In genomic region chr7:2555121-2556052, GRCh38 we compare ENCODE assay signal across 8 cellular contexts. TPM values are rescaled to one million over a fixed set of nuclear protein-coding genes. Genes with fewer than 3 reads are reported as not detected.
DNase-seq lines count a peak whose midpoint lies in the region; ATAC-seq, FAIRE-seq and TF ChIP-seq lines count a peak whose summit lies in the region.

Gene BRAT1 (minus strand): TSS chr7:2555524. CDS start chr7:2554431, 1,093 bp downstream.

- peak; percentile 78 for FAIRE-seq in GM19239 (lab: Jason Lieb, UNC)

- peak; percentile 23 for TF ChIP-seq CTCF in colonic mucosa (IDR thresholded peaks at IDR 0.05)

- peaks cover 16% of the 10 kb centered on the region; the same call in 1 of the 2 replicates for H4K20me1 ChIP-seq in BLaER1

- H3K27ac ChIP-seq in BLaER1: peak within 1 kb of the TSS; percentile 100
- peak within 1 kb of the TSS; percentile 98 for H3K27ac ChIP-seq in colonic mucosa

- H3K36me3 ChIP-seq in BLaER1 (peaks cover 31% of the 10 kb centered on the region), colonic mucosa (no peaks in the 10 kb centered on the region)

- peak within 1 kb of the TSS; percentile 100 for H3K4me2 ChIP-seq in BLaER1

- ATAC-seq in HG03460 (IDR thresholded peaks at IDR 0.05; ENCODE audit: unreplicated experiment) (peak; percentile 69), left colon (peak; percentile 82)

- H3K9me3 ChIP-seq in BLaER1 (no peaks in the 10 kb centered on the region), colonic mucosa (no peaks in the 10 kb centered on the region)

- H3K27me3 ChIP-seq in BLaER1: no peaks in the 10 kb centered on the region
- no peaks in the 10 kb centered on the region for H3K27me3 ChIP-seq in colonic mucosa

- H3K9ac ChIP-seq in BLaER1 (peak within 1 kb of the TSS; percentile 100), colonic mucosa (ENCODE audit: low read depth in 2 of 2, low read length in 2 of 2) (peak within 1 kb of the TSS; percentile 70 to 98)

- DNase-seq in GM19239 (ENCODE audit: insufficient read length, low spot score) (peak; percentile 91), NCI-H524 treated with DMSO at 0.1 percent for 48 hours (lab: John Stamatoyannopoulos, UW) (peak; percentile 74), colonic mucosa (peak; percentile 98), left colon (peak; percentile 96 to 100)
- DNase-seq in activated CD4-positive, alpha-beta T cell treated with anti-CD3 and anti-CD28 coated beads for 48 hours: peak; percentile 98
- DNase-seq in stimulated activated CD4-positive, alpha-beta T cell treated with anti-CD3 and anti-CD28 coated beads, Interleukin-1b, Interleukin-23, amount 100 ng/mL, for 48 hours: peak; percentile 95

- intact Hi-C loops in colonic mucosa (cut with DNase I): no loop called here
- intact Hi-C loops in left colon (cut with DNase I, micrococcal nuclease): no loop called here

- H3K4me1 ChIP-seq in BLaER1: peaks cover 80% of the 10 kb centered on the region
- H3K4me1 ChIP-seq in colonic mucosa: peaks cover 15% of the 10 kb centered on the region

- H3K4me3 ChIP-seq in BLaER1 (peak within 1 kb of the TSS; percentile 74), colonic mucosa (peak within 1 kb of the TSS; percentile 95)

RNA-seq across cellular contexts. Expression of gene BRAT1, which starts in this region (rescaled TPM):
- 10 to 100 TPM; 19.3 to 40.0 TPM for total RNA-seq in colonic mucosa
- 10 to 100 TPM; 21.8 to 21.9 TPM for total RNA-seq in left colon

Comparison
In these comparisons a context has a peak if more than half of its experiments do, and no peak if none do; other contexts are left out.
1. Peak in every context shown above with its lines: DNase-seq, ATAC-seq, H3K4me3 ChIP-seq and H3K27ac ChIP-seq.